ENCODE assay signal across 8 cellular contexts in genomic region chr1:40032240-40032891, GRCh38. TPM values are rescaled to one million over a fixed set of nuclear protein-coding genes. Genes with fewer than 3 reads are reported as not detected.
DNase-seq lines count a peak whose midpoint lies in the region; ATAC-seq and TF ChIP-seq lines count a peak whose summit lies in the region.

No MANE protein-coding gene starts in this region.

- H3K27ac ChIP-seq in DOHH2 (ENCODE audit: low read depth, low read length): no peak overlapping the region
- H3K27ac ChIP-seq in gastrocnemius medialis: no peak overlapping the region

- peak; percentile 62 for ATAC-seq in activated naive CD8-positive, alpha-beta T cell treated with anti-CD3 and anti-CD28 coated beads, Interleukin-2, amount 10 ng/mL, durations not matched to agents 7 days and 5 days (ENCODE audit: low read depth)
- ATAC-seq in left cardiac atrium (peak; percentile 21 to 30), gastrocnemius medialis (peak; percentile 73 to 83), GM21515 (IDR thresholded peaks at IDR 0.05; ENCODE audit: unreplicated experiment) (no peak), GM19324 (IDR thresholded peaks at IDR 0.05; ENCODE audit: low FRiP score, unreplicated experiment) (no peak)

- intact Hi-C loops in left cardiac atrium (cut with DNase I): loop anchor here in 1 of 2 donors (10.0 kb wide), 2 partner anchors 58 to 218 kb away; no protein-coding TSS in a partner anchor
- intact Hi-C loops in gastrocnemius medialis (cut with DNase I; ENCODE audit: low total_unique reads): loop anchor here (2.0 kb wide), 2 partner anchors 114 to 216 kb away; no protein-coding TSS in a partner anchor

- H3K79me2 ChIP-seq in DOHH2 (ENCODE audit: control insufficient read depth, low read length): no peaks in the 10 kb centered on the region

- H3K9me3 ChIP-seq in DOHH2 (ENCODE audit: control insufficient read depth, insufficient read depth, low read length) (no peaks in the 10 kb centered on the region), gastrocnemius medialis (no peaks in the 10 kb centered on the region)

- peak; percentile 48 for DNase-seq in KG1 (lab: John Stamatoyannopoulos, UW)
- peak; percentile 65 for DNase-seq in RPMI7951 (ENCODE audit: low read depth)
- DNase-seq in activated naive CD8-positive, alpha-beta T cell treated with anti-CD3 and anti-CD28 coated beads, Interleukin-2, amount 10 ng/mL, durations not matched to agents 7 days and 5 days: no peak
- DNase-seq in left cardiac atrium: peak; percentile 57
- DNase-seq in gastrocnemius medialis: peak; percentile 39 to 43

- H4K20me1 ChIP-seq in DOHH2 (ENCODE audit: control insufficient read depth, insufficient read depth, low read depth, low read length): no peaks in the 10 kb centered on the region

- peaks cover 4% of the 10 kb centered on the region; the same call in 1 of the 2 replicates for H3F3A ChIP-seq in DOHH2 (ENCODE audit: control insufficient read depth, insufficient read depth)

- H3K9me2 ChIP-seq in DOHH2 (replicated peaks; ENCODE audit: control insufficient read depth, low read length): no peaks in the 10 kb centered on the region

- peaks cover 37% of the 10 kb centered on the region for H3K4me1 Mint-ChIP-seq in activated naive CD8-positive, alpha-beta T cell treated with anti-CD3 and anti-CD28 coated beads, Interleukin-2, amount 10 ng/mL, durations not matched to agents 7 days and 5 days

- peaks cover 36% of the 10 kb centered on the region for H3K4me1 ChIP-seq in DOHH2 (ENCODE audit: control insufficient read depth, low read length)
- H3K4me1 ChIP-seq in gastrocnemius medialis: peaks cover 19 to 25% of the 10 kb centered on the region in 2 donors

- no peak overlapping the region for H3K4me2 ChIP-seq in DOHH2 (ENCODE audit: low read length)

- H3K9me3 Mint-ChIP-seq in activated naive CD8-positive, alpha-beta T cell treated with anti-CD3 and anti-CD28 coated beads, Interleukin-2, amount 10 ng/mL, durations not matched to agents 7 days and 5 days: no peaks in the 10 kb centered on the region

- H3K4me3 ChIP-seq in DOHH2 (ENCODE audit: low read length): no peak overlapping the region
- H3K4me3 ChIP-seq in gastrocnemius medialis: no peak overlapping the region

- no peak for TF ChIP-seq POLR2A in gastrocnemius medialis (IDR thresholded peaks at IDR 0.05)

- H3K4me3 Mint-ChIP-seq in activated naive CD8-positive, alpha-beta T cell treated with anti-CD3 and anti-CD28 coated beads, Interleukin-2, amount 10 ng/mL, durations not matched to agents 7 days and 5 days: no peak overlapping the region

- no peak overlapping the region for H3K27ac Mint-ChIP-seq in activated naive CD8-positive, alpha-beta T cell treated with anti-CD3 and anti-CD28 coated beads, Interleukin-2, amount 10 ng/mL, durations not matched to agents 7 days and 5 days

- H3K27me3 Mint-ChIP-seq in activated naive CD8-positive, alpha-beta T cell treated with anti-CD3 and anti-CD28 coated beads, Interleukin-2, amount 10 ng/mL, durations not matched to agents 7 days and 5 days: peaks cover 1% of the 10 kb centered on the region

- TF ChIP-seq CTCF in DOHH2 (IDR thresholded peaks at IDR 0.05; ENCODE audit: low read depth, low read length, poor library complexity, severe bottlenecking) (peak; percentile 88), gastrocnemius medialis (IDR thresholded peaks at IDR 0.05 in 4 of 5, conservative IDR thresholded peaks at IDR 0.05 in 1 of 5) (peak in 4 of 5 experiments; percentile 26 to 59 (median 44))

- peaks cover 2% of the 10 kb centered on the region for H3K36me3 Mint-ChIP-seq in activated naive CD8-positive, alpha-beta T cell treated with anti-CD3 and anti-CD28 coated beads, Interleukin-2, amount 10 ng/mL, durations not matched to agents 7 days and 5 days

- H3K36me3 ChIP-seq in DOHH2 (ENCODE audit: control insufficient read depth, low read length) (no peaks in the 10 kb centered on the region), gastrocnemius medialis (no peaks in the 10 kb centered on the region)

- in situ Hi-C loops in gastrocnemius medialis (cut with MboI; ENCODE audit: low sequenced_read_pairs in 4 of 4): loop anchor here in 1 of 4 donors (5.0 to 10.0 kb wide), 2 partner anchors 108 to 215 kb away; no protein-coding TSS in a partner anchor

- POLR2A ChIA-PET in activated naive CD8-positive, alpha-beta T cell treated with anti-CD3 and anti-CD28 coated beads, Interleukin-2, amount 10 ng/mL, durations not matched to agents 7 days and 5 days (lab: Charles Lee): interaction anchor here (0.8 kb wide), 1 partner anchor 341 kb away, joined by 3 read pairs; the partner anchor contains the start of gene SMAP2

- 0 out of 2 replicates have a peak, but pooled peaks cover 5% of the 10 kb centered on the region for H3K27me3 ChIP-seq in DOHH2 (ENCODE audit: control insufficient read depth, low read length)
- no peaks in the 10 kb centered on the region for H3K27me3 ChIP-seq in gastrocnemius medialis

RNA-seq across cellular contexts. Expression of gene CAP1, which starts 8.2 kb away (rescaled TPM):
- 539 and 593 TPM in 2 replicates for total RNA-seq in RPMI7951 (2014; rRNA removed; shearing (Covaris generic))
- total RNA-seq in activated naive CD8-positive, alpha-beta T cell treated with anti-CD3 and anti-CD28 coated beads, Interleukin-2, amount 10 ng/mL, durations not matched to agents 7 days and 5 days: 100 to 1,000 TPM; 579 to 614 TPM
- total RNA-seq in left cardiac atrium (100 to 1,000 TPM; 133 to 179 TPM), gastrocnemius medialis (10 to 100 TPM; 35.5 to 67.0 (median 48.7) TPM)

Comparison
In these comparisons a context has a peak if more than half of its experiments do, and no peak if none do; other contexts are left out.
1. ATAC-seq: peak in activated naive CD8-positive, alpha-beta T cell treated with anti-CD3 and anti-CD28 coated beads, Interleukin-2, amount 10 ng/mL, durations not matched to agents 7 days and 5 days (single experiment), left cardiac atrium (2 of 2) and gastrocnemius medialis (2 of 2); none in GM21515 (single experiment) and GM19324 (single experiment).